ENCODE assay signal across 8 cellular contexts in genomic region chr1:110916669-110917306, GRCh38. TPM values are rescaled to one million over a fixed set of nuclear protein-coding genes. Genes with fewer than 3 reads are reported as not detected.
DNase-seq lines count a peak whose midpoint lies in the region; ATAC-seq and TF ChIP-seq lines count a peak whose summit lies in the region.

No MANE protein-coding gene starts in this region.

- DNase-seq in GM04504 (ENCODE audit: low read depth): peak; percentile 8
- DNase-seq in HCT116 (ENCODE audit: low read depth, low spot score): peak; percentile 22
- peak; percentile 66 for DNase-seq in RPMI7951 (ENCODE audit: low read depth)
- peak; percentile 0 to 32 for DNase-seq in fibroblast of lung (ENCODE audit: low read depth in 2 of 2)
- no peak for DNase-seq in NCI-H1417 treated with DMSO at 0.1 percent for 48 hours (lab: John Stamatoyannopoulos, UW)
- DNase-seq in medulla oblongata (ENCODE audit: extremely low spot score): no peak
- DNase-seq in left ventricle myocardium superior: no peak
- no peak for DNase-seq in NCI-H345 (lab: John Stamatoyannopoulos, UW)

- H3K4me1 ChIP-seq in HCT116 (ENCODE audit: control insufficient read depth in 1 of 2, insufficient read depth in 2 of 2, low read length in 2 of 2) (peaks cover 3 to 12% of the 10 kb centered on the region in 2 experiments), fibroblast of lung (ENCODE audit: control insufficient read depth, extremely low read depth, insufficient read depth, low read length) (no peaks in the 10 kb centered on the region)

- CTCF ChIA-PET in HCT116 (lab: Charles Lee): no interaction called here

- intact Hi-C loops in HCT116 (cut with micrococcal nuclease): no loop called here
- intact Hi-C loops in left ventricle myocardium superior (cut with micrococcal nuclease): no loop called here

- no peak for TF ChIP-seq POLR2A in HCT116 (IDR thresholded peaks at IDR 0.05; ENCODE audit: borderline replicate concordance, extremely low read depth, insufficient read depth, insufficient read length)

- POLR2A ChIA-PET in HCT116 (lab: Charles Lee): no interaction called here

- no peak for TF ChIP-seq RAD21 in HCT116 (IDR thresholded peaks at IDR 0.05; ENCODE audit: low read depth)

- no peaks in the 10 kb centered on the region for H4K20me1 ChIP-seq in HCT116 (ENCODE audit: insufficient read depth)
- no peaks in the 10 kb centered on the region for H4K20me1 ChIP-seq in fibroblast of lung (ENCODE audit: control insufficient read depth, extremely low read depth, insufficient read depth, low read length)

- H3K4me2 ChIP-seq in HCT116 (ENCODE audit: low read length) (peak overlapping the region; percentile 65), fibroblast of lung (ENCODE audit: extremely low read depth, insufficient read depth, low read length) (no peak overlapping the region)

- H3K79me2 ChIP-seq in HCT116 (ENCODE audit: insufficient read depth, low read length) (no peaks in the 10 kb centered on the region), fibroblast of lung (ENCODE audit: control insufficient read depth, insufficient read depth, low read length) (no peaks in the 10 kb centered on the region)

- ATAC-seq in HCT116 (peak; percentile 93), left ventricle myocardium superior (no peak)

- H3K9me3 ChIP-seq in HCT116 (ENCODE audit: control insufficient read depth in 1 of 2, insufficient read depth in 1 of 2, low read depth in 1 of 2, low read length in 2 of 2) (no peaks in the 10 kb centered on the region), fibroblast of lung (ENCODE audit: control insufficient read depth, insufficient read depth, low read depth, low read length) (no peaks in the 10 kb centered on the region)

- TF ChIP-seq CTCF in HCT116 (IDR thresholded peaks at IDR 0.05 in 2 of 3, conservative IDR thresholded peaks at IDR 0.05 in 1 of 3; ENCODE audit: borderline replicate concordance in 1 of 3, insufficient read depth in 1 of 3, low read depth in 2 of 3, low read length in 2 of 3): no peak
- TF ChIP-seq CTCF in fibroblast of lung (conservative IDR thresholded peaks at IDR 0.05 in 1 of 2, IDR thresholded peaks at IDR 0.05 in 1 of 2; ENCODE audit: low read depth in 1 of 2, low read length in 2 of 2): no peak

- H2AFZ ChIP-seq in HCT116 (ENCODE audit: low read depth, low read length, poor library complexity, severe bottlenecking) (peak overlapping the region; percentile 95), fibroblast of lung (ENCODE audit: low read length) (peak overlapping the region; percentile 32)

- BruUV-seq in HCT116 (replicated peaks; lab: Mats Ljungman, UMichigan): no TSS peak

- H3K4me3 ChIP-seq in HCT116 (replicated peaks in 1 of 2; ENCODE audit: low read depth in 1 of 2, low read length in 2 of 2) (peak overlapping the region; percentile 12 to 46), fibroblast of lung (replicated peaks in 1 of 4; ENCODE audit: control extremely low read depth in 1 of 4, insufficient read depth in 1 of 4, low read depth in 3 of 4, low read length in 4 of 4) (peak overlapping the region in 1 of 4 experiments; percentile 15)

- H3K9ac ChIP-seq in HCT116 (ENCODE audit: low read length) (peak overlapping the region; percentile 38), fibroblast of lung (ENCODE audit: insufficient read depth, low read length) (no peak overlapping the region)

- H3K27ac ChIP-seq in HCT116 (ENCODE audit: low read depth, low read length) (peak overlapping the region; percentile 7; the same call in 1 of the 2 replicates), fibroblast of lung (ENCODE audit: insufficient read depth, low read length) (no peak overlapping the region)

- RAD21 ChIA-PET in HCT116 (lab: Charles Lee; ENCODE audit: low non-redundant PET in 1 of 2, low total read pairs in 2 of 2, uncharacterized antibody in 2 of 2, unreplicated experiment in 2 of 2): no interaction called here

- H3K9me2 ChIP-seq in HCT116 (ENCODE audit: insufficient read depth): no peaks in the 10 kb centered on the region

- H3K27me3 ChIP-seq in HCT116 (ENCODE audit: insufficient read depth, low read length) (no peaks in the 10 kb centered on the region), fibroblast of lung (ENCODE audit: control insufficient read depth, insufficient read depth, low read length) (no peaks in the 10 kb centered on the region)

- H3K36me3 ChIP-seq in HCT116 (ENCODE audit: control insufficient read depth in 1 of 2, insufficient read depth in 2 of 2, low read length in 2 of 2) (no peaks in the 10 kb centered on the region), fibroblast of lung (ENCODE audit: control insufficient read depth, insufficient read depth, low read length) (no peaks in the 10 kb centered on the region)

TF ChIP-seq in HCT116, 20 proteins besides CTCF, POLR2A, EP300 and RAD21:
- TF ChIP-seq YY1 (IDR thresholded peaks at IDR 0.05; ENCODE audit: extremely low read depth, insufficient replicate concordance, low read depth, low read length) (peak; percentile 12), FOSL1 (IDR thresholded peaks at IDR 0.05; ENCODE audit: low read depth) (peak; percentile 58), EGR1 (IDR thresholded peaks at IDR 0.05; ENCODE audit: low read depth) (no peak), SP1 (IDR thresholded peaks at IDR 0.05; ENCODE audit: low read depth) (peak; percentile 28; the same call in 1 of the 2 replicates), JUND (IDR thresholded peaks at IDR 0.05) (peak; percentile 57), CBX3 (IDR thresholded peaks at IDR 0.05; ENCODE audit: low read depth) (peak; percentile 67; the same call in 1 of the 2 replicates)

RNA-seq across cellular contexts. Expression of gene CD53, which starts 43.8 kb away (rescaled TPM):
- total RNA-seq in HCT116 (2021; ENCODE audit: unreplicated experiment) (0.96 TPM), fibroblast of lung (under 0.01 TPM in 1 of 2 replicates, not detected in the other), left ventricle myocardium superior (13.2 TPM)
- not detected in 2 replicates for polyA plus RNA-seq in HCT116 (2012)
- 0.29 TPM in 1 of 2 replicates, not detected in the other for total RNA-seq in RPMI7951 (2014; rRNA removed; shearing (Covaris generic))
- polyA plus RNA-seq in fibroblast of lung: 0.06 TPM in 1 of 2 replicates, not detected in the other
- not detected in 2 replicates for polyA plus RNA-seq in fibroblast of lung (2012)
- polyA minus RNA-seq in fibroblast of lung (ENCODE audit: low replicate concordance): not detected in 2 replicates

RNA-seq across cellular contexts. Expression of gene LRIF1, which starts 46.9 kb away (rescaled TPM):
- total RNA-seq in HCT116 (2021; ENCODE audit: unreplicated experiment): 21.8 TPM
- 8.2 and 12.3 TPM in 2 replicates for polyA plus RNA-seq in HCT116 (2012)
- 32.3 and 44.7 TPM in 2 replicates for total RNA-seq in RPMI7951 (2014; rRNA removed; shearing (Covaris generic))
- total RNA-seq in fibroblast of lung: 11.0 and 17.2 TPM in 2 replicates
- polyA plus RNA-seq in fibroblast of lung: 9.8 and 11.9 TPM in 2 replicates
- polyA plus RNA-seq in fibroblast of lung (2012): 7.8 and 8.5 TPM in 2 replicates
- 2.4 and 3.0 TPM in 2 replicates for polyA minus RNA-seq in fibroblast of lung (ENCODE audit: low replicate concordance)
- total RNA-seq in left ventricle myocardium superior: 18.0 TPM

Comparison
In these comparisons a context has a peak if more than half of its experiments do, and no peak if none do; other contexts are left out.
1. DNase-seq: peak in GM04504 (single experiment), HCT116 (single experiment), RPMI7951 (single experiment) and fibroblast of lung (2 of 2); none in NCI-H1417 treated with DMSO at 0.1 percent for 48 hours (single experiment), medulla oblongata (single experiment), left ventricle myocardium superior (single experiment) and NCI-H345 (single experiment).